22 cellular contexts compared by ENCODE assay signal in the genomic region with DNA sequence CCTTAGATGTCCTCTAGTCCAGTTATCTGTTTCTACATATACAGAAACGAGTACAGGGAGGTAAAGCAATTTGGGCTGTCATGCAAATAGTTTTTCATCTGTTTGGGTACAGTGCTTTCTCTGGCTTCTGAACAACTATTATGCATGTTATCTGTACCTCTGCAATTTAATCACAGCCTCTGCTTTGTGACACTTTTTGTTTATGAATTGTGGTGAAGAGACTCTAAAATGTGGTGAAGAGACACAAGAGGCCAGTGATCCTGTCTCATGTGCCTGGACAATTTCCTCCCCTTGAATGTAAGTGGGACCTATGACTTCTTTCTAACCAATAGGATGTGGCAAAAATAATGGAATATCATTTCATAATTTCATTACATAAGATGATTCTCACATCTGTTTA.
"Had no signal": no experiment of that assay in that cellular context is flagged by ENCODE, and none has a peak within 500 bp of the region (broad histone marks: within the 10 kb centered on the region; RNA-seq: fewer than 3 reads in every experiment).

No MANE protein-coding gene starts in this region.

- ATAC-seq: Panc1, PC-3 had no signal

- H3K4me2 ChIP-seq: SK-N-SH had no signal

- DNase-seq: Karpas-422, KG1, MM.1S, NCI-H1048, NCI-H1105, NCI-H1417, NCI-H1436 treated with DMSO at 0.1 percent for 48 hours, NCI-H1694 treated with DMSO at 0.1 percent for 48 hours, NCI-H1930, NCI-H2081, NCI-H2107, NCI-H2227 treated with DMSO at 0.1 percent for 48 hours, NCI-H524, NCI-H526 treated with DMSO at 0.1 percent for 48 hours, NCI-H748 treated with DMSO at 0.1 percent for 48 hours, PC-3, SHP77, SK-N-SH, SW 1271 had no signal

- H3K27ac ChIP-seq: HL-60, RWPE1 had no signal

- H3K9ac ChIP-seq: SK-N-SH had no signal

- H3K9me3 ChIP-seq: SK-N-SH had no signal
